21 cellular contexts compared by ENCODE assay signal in the genomic region with DNA sequence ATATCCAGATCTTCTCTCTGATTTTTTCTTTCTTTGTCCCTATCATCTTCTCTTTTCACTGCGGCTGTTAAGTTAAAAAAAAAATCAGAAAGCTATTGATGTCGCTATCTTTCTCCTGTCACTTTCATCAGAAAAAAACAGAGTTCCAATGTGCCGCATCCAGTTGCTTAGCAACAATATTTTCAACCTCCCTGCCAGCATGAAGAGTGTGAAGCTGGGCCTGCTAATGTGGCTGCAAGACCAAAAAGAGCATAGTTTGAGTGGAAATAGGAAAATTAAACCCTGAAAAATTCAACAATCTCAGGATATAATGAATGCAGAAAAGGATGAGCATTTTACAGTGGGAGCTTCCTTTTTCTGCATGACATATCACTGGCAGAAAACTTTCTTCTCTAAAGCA.
"Had no signal": no experiment of that assay in that cellular context is flagged by ENCODE, and none has a peak within 500 bp of the region (broad histone marks: within the 10 kb centered on the region; RNA-seq: fewer than 3 reads in every experiment).

No MANE protein-coding gene starts in this region.

- H3K9me3 Mint-ChIP-seq: activated B cell treated with CpG ODN at 0.5 μM for 24 hours; activated naive CD4-positive, alpha-beta T cell treated with anti-CD3 and anti-CD28 coated beads, Interleukin-2, amount 50 U/mL, for 24 hours; activated naive CD8-positive, alpha-beta T cell treated with anti-CD3 and anti-CD28 coated beads, Interleukin-2, amount 50 U/mL, for 24 hours; endodermal cell had no signal

- DNase-seq: activated B cell treated with CpG ODN at 0.5 μM for 24 hours; activated CD4-positive, alpha-beta T cell treated with anti-CD3 and anti-CD28 coated beads, Interleukin-2, amount 50 U/mL, for 1 hour; activated CD8-positive, alpha-beta T cell treated with anti-CD3 and anti-CD28 coated beads for 36 hours; activated naive CD8-positive, alpha-beta T cell treated with anti-CD3 and anti-CD28 coated beads, Interleukin-2, amount 50 U/mL, for 24 hours; activated T-cell treated with anti-CD3 and anti-CD28 coated beads, Interleukin-2, amount 50 U/mL, for 48 hours; amygdala; central memory CD4-positive, alpha-beta T cell; endodermal cell; foreskin fibroblast; hypothalamus; immature natural killer cell; natural killer cell; stimulated activated CD4-positive, alpha-beta T cell treated with anti-CD3 and anti-CD28 coated beads, Interleukin-12 subunit alpha, Interleukin-12 subunit beta, amount 100 ng/mL, for 4 hours; stimulated activated CD4-positive, alpha-beta T cell treated with anti-CD3 and anti-CD28 coated beads, Interleukin-4, amount 100 ng/mL, for 1 hour; stimulated activated naive CD8-positive, alpha-beta T cell treated with anti-CD3 and anti-CD28 coated beads, Interleukin-15, Interleukin-2, amounts not matched to agents 100 U/mL and 50 U/mL, for 24 hours; trophoblast cell had no signal

- H3K4me3 Mint-ChIP-seq: activated B cell treated with CpG ODN at 0.5 μM for 24 hours; activated CD8-positive, alpha-beta T cell treated with anti-CD3 and anti-CD28 coated beads for 36 hours; activated naive CD4-positive, alpha-beta T cell treated with anti-CD3 and anti-CD28 coated beads, Interleukin-2, amount 50 U/mL, for 24 hours; activated naive CD8-positive, alpha-beta T cell treated with anti-CD3 and anti-CD28 coated beads, Interleukin-2, amount 50 U/mL, for 24 hours; endodermal cell; immature natural killer cell; natural killer cell had no signal

- H3K27ac Mint-ChIP-seq: activated B cell treated with CpG ODN at 0.5 μM for 24 hours; activated CD8-positive, alpha-beta T cell treated with anti-CD3 and anti-CD28 coated beads for 36 hours; activated naive CD4-positive, alpha-beta T cell treated with anti-CD3 and anti-CD28 coated beads, Interleukin-2, amount 50 U/mL, for 24 hours; activated naive CD8-positive, alpha-beta T cell treated with anti-CD3 and anti-CD28 coated beads, Interleukin-2, amount 50 U/mL, for 24 hours; activated T-helper 2 cell treated with anti-CD3 and anti-CD28 coated beads, Interferon-gamma antibody, Interleukin-2, Interleukin-4, amounts not matched to agents 10 μg/mL and 5 μg/mL and 100 μg/mL, durations not matched to agents 14 hours and 24 hours and 36 hours; endodermal cell; immature natural killer cell; natural killer cell; progenitor cell of endocrine pancreas had no signal

- H3K36me3 Mint-ChIP-seq: activated naive CD4-positive, alpha-beta T cell treated with anti-CD3 and anti-CD28 coated beads, Interleukin-2, amount 50 U/mL, for 24 hours; immature natural killer cell; natural killer cell had no signal

- ATAC-seq: activated CD8-positive, alpha-beta T cell treated with anti-CD3 and anti-CD28 coated beads for 36 hours; activated naive CD8-positive, alpha-beta T cell treated with anti-CD3 and anti-CD28 coated beads, Interleukin-2, amount 50 U/mL, for 24 hours; esophagus mucosa; natural killer cell; sciatic nerve; stimulated activated naive CD8-positive, alpha-beta T cell treated with anti-CD3 and anti-CD28 coated beads, Interleukin-15, Interleukin-2, amounts not matched to agents 100 U/mL and 50 U/mL, for 24 hours had no signal

- H3K27me3 Mint-ChIP-seq: activated B cell treated with CpG ODN at 0.5 μM for 24 hours; activated CD8-positive, alpha-beta T cell treated with anti-CD3 and anti-CD28 coated beads for 36 hours; activated naive CD4-positive, alpha-beta T cell treated with anti-CD3 and anti-CD28 coated beads, Interleukin-2, amount 50 U/mL, for 24 hours; activated naive CD8-positive, alpha-beta T cell treated with anti-CD3 and anti-CD28 coated beads, Interleukin-2, amount 50 U/mL, for 24 hours; progenitor cell of endocrine pancreas had no signal

- H3K4me1 Mint-ChIP-seq: activated B cell treated with CpG ODN at 0.5 μM for 24 hours; activated naive CD4-positive, alpha-beta T cell treated with anti-CD3 and anti-CD28 coated beads, Interleukin-2, amount 50 U/mL, for 24 hours; activated naive CD8-positive, alpha-beta T cell treated with anti-CD3 and anti-CD28 coated beads, Interleukin-2, amount 50 U/mL, for 24 hours; immature natural killer cell; natural killer cell had no signal
